Comparison of ENCODE assay signal across 8 cellular contexts in the genomic region with DNA sequence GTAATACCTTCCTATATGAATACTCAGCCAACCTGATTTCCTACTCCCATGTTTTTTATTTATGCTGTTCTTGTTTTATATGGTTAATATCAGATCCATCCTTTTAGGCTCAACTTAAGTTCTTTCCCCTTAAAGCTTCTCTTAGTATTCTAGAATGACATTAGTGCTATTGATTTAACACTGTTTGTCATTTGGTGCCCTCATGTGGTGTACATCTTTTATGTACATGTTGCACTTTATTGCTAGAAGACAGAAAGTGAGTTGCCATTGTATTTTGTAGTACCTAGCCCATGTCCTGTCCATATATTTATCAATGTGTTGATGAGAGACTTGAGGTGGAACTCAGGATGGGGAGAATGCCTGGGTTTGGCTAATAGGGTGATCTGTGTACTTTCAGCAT. TPM values are rescaled to one million over a fixed set of nuclear protein-coding genes. Genes with fewer than 3 reads are reported as not detected.
DNase-seq lines count a peak whose midpoint lies in the region; ATAC-seq, FAIRE-seq and TF ChIP-seq lines count a peak whose summit lies in the region.

No MANE protein-coding gene starts in this region.

- H3K4me3 ChIP-seq in ACC112 (ENCODE audit: low read depth, low read length) = peak overlapping the region; percentile 96; the same call in 1 of the 2 replicates
- no peak overlapping the region for H3K4me3 ChIP-seq in fibroblast of mammary gland (ENCODE audit: control insufficient read depth, low read depth, low read length)
- H3K4me3 ChIP-seq in lower leg skin (ENCODE audit: low read depth, poor library complexity, severe bottlenecking) = no peak overlapping the region

- FAIRE-seq in RCC 7860 (lab: Jason Lieb, UNC) = no peak

- peaks cover 22% of the 10 kb centered on the region for H3K4me1 ChIP-seq in ACC112 (ENCODE audit: control insufficient read depth, insufficient read depth, low read length, unreplicated experiment)

- TF ChIP-seq POLR2A in lower leg skin (IDR thresholded peaks at IDR 0.05) = no peak

- TF ChIP-seq CTCF in fibroblast of mammary gland (conservative IDR thresholded peaks at IDR 0.05; ENCODE audit: control insufficient read depth, insufficient read depth, low read depth, low read length) (peak; percentile 38), lower leg skin (IDR thresholded peaks at IDR 0.05) (no peak)

- H2AFZ ChIP-seq in ACC112 (ENCODE audit: low read length, unreplicated experiment) = no peak overlapping the region

- intact Hi-C loops in lower leg skin (cut with DNase I; ENCODE audit: low total_unique reads) = no loop called here

- H3K79me2 ChIP-seq in ACC112 (ENCODE audit: control insufficient read depth, insufficient read depth, low read length, unreplicated experiment) = peaks cover 34% of the 10 kb centered on the region

- peaks cover 4% of the 10 kb centered on the region; the same call in 1 of the 2 replicates for H3K36me3 ChIP-seq in ACC112 (ENCODE audit: insufficient read depth, low read length)

- peak; percentile 9 for DNase-seq in GF-D8 (lab: John Stamatoyannopoulos, UW)
- DNase-seq in RCC 7860 (ENCODE audit: low spot score) = peak; percentile 26
- DNase-seq in fibroblast of mammary gland (ENCODE audit: low read depth) = peak; percentile 76
- no peak for DNase-seq in KG1 (lab: John Stamatoyannopoulos, UW)
- no peak for DNase-seq in effector CD4-positive, alpha-beta T cell
- DNase-seq in lower leg skin (ENCODE audit: low spot score in 2 of 2) = no peak

- H3K27me3 ChIP-seq in ACC112 (ENCODE audit: insufficient read depth, low read length) = no peaks in the 10 kb centered on the region

- H3K27ac ChIP-seq in ACC112 (ENCODE audit: low read depth, low read length) = peak overlapping the region; percentile 67; the same call in 1 of the 2 replicates

- ATAC-seq in GM21619 (IDR thresholded peaks at IDR 0.05; ENCODE audit: unreplicated experiment) = no peak

RNA-seq across cellular contexts. Expression of a gene that starts 2.5 kb away (rescaled TPM):
- total RNA-seq in lower leg skin = 10 to 100 TPM; 22.6 to 28.6 (median 25.2) TPM

RNA-seq across cellular contexts. Expression of a gene that starts 2.7 kb away (rescaled TPM):
- 100 to 1,000 TPM in 3 of 4 donors, 10 to 100 TPM in 1; 94.0 to 116 (median 112) TPM for total RNA-seq in lower leg skin

RNA-seq across cellular contexts. Expression of a gene that starts 6.2 kb away (rescaled TPM):
- 1 to 10 TPM; 1.9 to 8.0 (median 6.2) TPM for total RNA-seq in lower leg skin

RNA-seq across cellular contexts. Expression of a gene that starts 18.0 kb away (rescaled TPM):
- not detected for total RNA-seq in lower leg skin

RNA-seq across cellular contexts. Expression of a gene that starts 21.5 kb away (rescaled TPM):
- total RNA-seq in lower leg skin = 1 to 10 TPM in 3 of 4 donors, under 1 TPM in 1; 0.17 to 2.5 (median 1.4) TPM

Comparison
In these comparisons a context has a peak if more than half of its experiments do, and no peak if none do; other contexts are left out.
1. DNase-seq: peak in GF-D8 (single experiment), RCC 7860 (single experiment) and fibroblast of mammary gland (single experiment); none in KG1 (single experiment), effector CD4-positive, alpha-beta T cell (single experiment) and lower leg skin (0 of 2).